In genomic region chr14:48560421-48560820, GRCh38 we compare ENCODE assay signal across 28 cellular contexts.
"Had no signal": no experiment of that assay in that cellular context is flagged by ENCODE, and none has a peak within 500 bp of the region (broad histone marks: within the 10 kb centered on the region; RNA-seq: fewer than 3 reads in every experiment).

No MANE protein-coding gene starts in this region.

- H3K27me3 Mint-ChIP-seq: memory B cell; naive thymus-derived CD8-positive, alpha-beta T cell; stimulated activated naive B cell treated with anti-CD40 and anti-IgM and Interleukin-4, amounts not matched to agents 10 μg/mL and 1 μg/mL and 100 μg/mL, for 72 hours; stimulated activated naive CD8-positive, alpha-beta T cell treated with anti-CD3 and anti-CD28 coated beads, Interleukin-15, Interleukin-2, amounts not matched to agents 100 ng/mL and 50 ng/mL, for 24 hours had no signal

- H3K36me3 ChIP-seq: esophagus squamous epithelium, gastrocnemius medialis, prostate gland, right atrium auricular region, spleen, thoracic aorta, tibial nerve, upper lobe of right lung, uterus had no signal

- DNase-seq: dermis blood vessel endothelial cell; effector memory CD4-positive, alpha-beta T cell; erythroblast; esophagus squamous epithelium; gastrocnemius medialis; head of caudate nucleus; kidney; midbrain; naive thymus-derived CD8-positive, alpha-beta T cell; nephron progenitor cell; nucleus accumbens; spleen; stimulated activated CD4-positive, alpha-beta T cell treated with anti-CD3 and anti-CD28 coated beads, Interleukin-15, amount 100 ng/mL, for 24 hours; stimulated activated CD4-positive, alpha-beta T cell treated with anti-CD3 and anti-CD28 coated beads, Interleukin-2, amount 100 ng/mL, for 48 hours; stimulated activated naive B cell treated with anti-CD40 and anti-IgM and Interleukin-4, amounts not matched to agents 10 μg/mL and 1 μg/mL and 100 μg/mL, for 72 hours; upper lobe of right lung; uterus had no signal

- H3K27ac ChIP-seq: coronary artery, esophagus squamous epithelium, gastrocnemius medialis, prostate gland, right atrium auricular region, spleen, thoracic aorta, tibial nerve, upper lobe of right lung, uterus had no signal

- H3K4me1 ChIP-seq: esophagus squamous epithelium, gastrocnemius medialis, prostate gland, right atrium auricular region, spleen, tibial nerve, upper lobe of right lung, uterus had no signal

- ATAC-seq: gastrocnemius medialis; left lobe of liver; naive thymus-derived CD8-positive, alpha-beta T cell; sciatic nerve; stimulated activated naive B cell treated with anti-CD40 and anti-IgM and Interleukin-4, amounts not matched to agents 10 μg/mL and 1 μg/mL and 100 μg/mL, for 72 hours; upper lobe of right lung had no signal

- H3K36me3 Mint-ChIP-seq: memory B cell; naive thymus-derived CD8-positive, alpha-beta T cell; stimulated activated naive B cell treated with anti-CD40 and anti-IgM and Interleukin-4, amounts not matched to agents 10 μg/mL and 1 μg/mL and 100 μg/mL, for 72 hours had no signal

- H3K27ac Mint-ChIP-seq: memory B cell; naive thymus-derived CD8-positive, alpha-beta T cell; nephron progenitor cell; stimulated activated naive B cell treated with anti-CD40 and anti-IgM and Interleukin-4, amounts not matched to agents 10 μg/mL and 1 μg/mL and 100 μg/mL, for 72 hours; stimulated activated naive CD8-positive, alpha-beta T cell treated with anti-CD3 and anti-CD28 coated beads, Interleukin-15, Interleukin-2, amounts not matched to agents 100 ng/mL and 50 ng/mL, for 24 hours had no signal

- H3K4me3 ChIP-seq: coronary artery, esophagus squamous epithelium, gastrocnemius medialis, lung, prostate gland, right atrium auricular region, spleen, thoracic aorta, tibial nerve, upper lobe of right lung, uterus had no signal

- H3K4me1 Mint-ChIP-seq: memory B cell; naive thymus-derived CD8-positive, alpha-beta T cell; stimulated activated naive B cell treated with anti-CD40 and anti-IgM and Interleukin-4, amounts not matched to agents 10 μg/mL and 1 μg/mL and 100 μg/mL, for 72 hours had no signal

- H3K9me3 ChIP-seq: prostate gland, right atrium auricular region, thoracic aorta, tibial nerve, upper lobe of right lung, uterus had no signal

- FAIRE-seq: endothelial cell of umbilical vein, kidney had no signal

- H3K27me3 ChIP-seq: esophagus squamous epithelium, gastrocnemius medialis, right atrium auricular region, spleen, tibial nerve, upper lobe of right lung, uterus had no signal

- H3K4me3 Mint-ChIP-seq: memory B cell; naive thymus-derived CD8-positive, alpha-beta T cell; nephron progenitor cell; stimulated activated naive B cell treated with anti-CD40 and anti-IgM and Interleukin-4, amounts not matched to agents 10 μg/mL and 1 μg/mL and 100 μg/mL, for 72 hours; stimulated activated naive CD8-positive, alpha-beta T cell treated with anti-CD3 and anti-CD28 coated beads, Interleukin-15, Interleukin-2, amounts not matched to agents 100 ng/mL and 50 ng/mL, for 24 hours had no signal
